8 cellular contexts compared by ENCODE assay signal in genomic region chr3:71784201-71784913, GRCh38. TPM values are rescaled to one million over a fixed set of nuclear protein-coding genes. Genes with fewer than 3 reads are reported as not detected.
DNase-seq lines count a peak whose midpoint lies in the region; ATAC-seq, FAIRE-seq and TF ChIP-seq lines count a peak whose summit lies in the region.

No MANE protein-coding gene starts in this region.

- no peak overlapping the region for H3K27ac Mint-ChIP-seq in neural progenitor cell

- TF ChIP-seq CTCF in IMR-90 (conservative IDR thresholded peaks at IDR 0.05; ENCODE audit: low read depth, low read length), result no peak
- no peak for TF ChIP-seq CTCF in dorsolateral prefrontal cortex (IDR thresholded peaks at IDR 0.05 in 54 of 56, conservative IDR thresholded peaks at IDR 0.05 in 2 of 56; ENCODE audit: low read depth in 1 of 56, partially characterized antibody in 56 of 56)
- TF ChIP-seq CTCF in neural progenitor cell (IDR thresholded peaks at IDR 0.05), result no peak
- no peak for TF ChIP-seq CTCF in kidney (IDR thresholded peaks at IDR 0.05; ENCODE audit: borderline replicate concordance, extremely low read depth, insufficient read depth)

- no peak overlapping the region for H2BK120ac ChIP-seq in IMR-90 (ENCODE audit: low read depth, low read length)

- H4K20me1 ChIP-seq in BLaER1 (peaks cover 30% of the 10 kb centered on the region), IMR-90 (ENCODE audit: insufficient read depth, low read length) (no peaks in the 10 kb centered on the region), neural progenitor cell (ENCODE audit: low read depth) (no peaks in the 10 kb centered on the region)

- peaks cover 30% of the 10 kb centered on the region for H3K27me3 Mint-ChIP-seq in neural progenitor cell (ENCODE audit: insufficient read depth, low read depth)

- no peak overlapping the region for H2BK15ac ChIP-seq in IMR-90 (ENCODE audit: low read depth, low read length)

- TF ChIP-seq RAD21 in IMR-90 (IDR thresholded peaks at IDR 0.05; ENCODE audit: low read length), result no peak

- H3K36me3 ChIP-seq in BLaER1 (no peaks in the 10 kb centered on the region), IMR-90 (ENCODE audit: control insufficient read depth, insufficient read depth, low read length) (no peaks in the 10 kb centered on the region), neural progenitor cell (no peaks in the 10 kb centered on the region), kidney (ENCODE audit: control insufficient read depth in 1 of 2, insufficient read depth in 2 of 2, low read length in 2 of 2) (no peaks in the 10 kb centered on the region)

- H3K9me1 ChIP-seq in IMR-90 (ENCODE audit: insufficient read depth, low read length), result no peaks in the 10 kb centered on the region

- no peak overlapping the region for H2AK5ac ChIP-seq in IMR-90 (ENCODE audit: low read depth, low read length)

- no peak overlapping the region for H2BK5ac ChIP-seq in IMR-90 (ENCODE audit: low read depth, low read length, poor library complexity, severe bottlenecking)

- peak overlapping the region; percentile 87 for H3K4me3 Mint-ChIP-seq in neural progenitor cell

- no peak overlapping the region for H3K23ac ChIP-seq in IMR-90 (ENCODE audit: low read depth, low read length)

- no peak for TF ChIP-seq POLR2A in IMR-90 (IDR thresholded peaks at IDR 0.05; ENCODE audit: low read depth, low read length)

- in situ Hi-C loops in IMR-90 (cut with MboI; ENCODE audit: low sequenced_read_pairs), result no loop called here

- POLR2A ChIA-PET in IMR-90 (lab: Charles Lee; ENCODE audit: unreplicated experiment), result no interaction called here

- H3K4ac ChIP-seq in IMR-90 (ENCODE audit: low read depth, low read length), result no peak overlapping the region

- H3K9ac ChIP-seq in BLaER1 (0 out of 2 replicates have a peak overlapping the region, but pooled peaks have one; percentile 27), IMR-90 (ENCODE audit: low read depth, low read length) (no peak overlapping the region), neural progenitor cell (no peak overlapping the region), kidney (ENCODE audit: low read length in 2 of 2) (no peak overlapping the region)

- H2AFZ ChIP-seq in IMR-90 (replicated peaks; ENCODE audit: low read length, poor library complexity) (peak overlapping the region; percentile 11), neural progenitor cell (replicated peaks) (peak overlapping the region; percentile 96)

- H3K4me1 ChIP-seq in BLaER1 (peaks cover 24% of the 10 kb centered on the region), IMR-90 (ENCODE audit: control insufficient read depth, insufficient read depth, low read length) (no peaks in the 10 kb centered on the region), neural progenitor cell (peaks cover 26% of the 10 kb centered on the region), kidney (ENCODE audit: control insufficient read depth in 1 of 2, insufficient read depth in 1 of 2, low read depth in 1 of 2, low read length in 2 of 2) (peaks cover 0 to 4% of the 10 kb centered on the region in 2 donors)

- H3K4me1 Mint-ChIP-seq in neural progenitor cell, result peaks cover 40% of the 10 kb centered on the region

- FAIRE-seq in kidney (lab: Jason Lieb, UNC), result no peak

- no peak overlapping the region for H4K5ac ChIP-seq in IMR-90 (ENCODE audit: low read depth, low read length)

- no peak overlapping the region for H3K14ac ChIP-seq in IMR-90 (replicated peaks; ENCODE audit: low read depth, low read length)

- WGBS in IMR-90 (ENCODE audit: extremely low coverage in 2 of 2, insufficient read length in 1 of 2), 2 experiments, result 0% methylated on average over 6 of the region's 23 CpGs; no CpG with 5 or more reads in 1 of the 2 experiments

- H3K79me1 ChIP-seq in IMR-90 (ENCODE audit: low read depth in 1 of 2, low read length in 2 of 2), result no peaks in the 10 kb centered on the region

- H3F3A ChIP-seq in neural progenitor cell (ENCODE audit: low read depth), result peaks cover 27% of the 10 kb centered on the region

- H3K4me3 ChIP-seq in BLaER1 (peak overlapping the region; percentile 65), IMR-90 (ENCODE audit: insufficient read depth, low read depth, low read length) (no peak overlapping the region), dorsolateral prefrontal cortex (peak overlapping the region in 58 of 59 donors; percentile 14 to 69 (median 48)), neural progenitor cell (peak overlapping the region; percentile 63), kidney (ENCODE audit: low read length in 2 of 2) (no peak overlapping the region)

- no peaks in the 10 kb centered on the region for H3K36me3 Mint-ChIP-seq in neural progenitor cell

- H3K9me3 Mint-ChIP-seq in neural progenitor cell, result no peaks in the 10 kb centered on the region

- H3K4me2 ChIP-seq in BLaER1, result peak overlapping the region; percentile 94
- no peak overlapping the region; the same call in 1 of the 2 replicates for H3K4me2 ChIP-seq in IMR-90 (ENCODE audit: low read depth, low read length)
- H3K4me2 ChIP-seq in neural progenitor cell, result peak overlapping the region; percentile 95

- intact Hi-C loops in IMR-90 (cut with micrococcal nuclease), result no loop called here
- intact Hi-C loops in dorsolateral prefrontal cortex (cut with DNase I), result no loop called here
- intact Hi-C loops in kidney (cut with DNase I), result no loop called here

- no peaks in the 10 kb centered on the region for H3K79me2 ChIP-seq in neural progenitor cell (ENCODE audit: low read depth)

- no peak overlapping the region for H2AK9ac ChIP-seq in IMR-90 (replicated peaks; ENCODE audit: low read depth, low read length, poor library complexity)

- H4K91ac ChIP-seq in IMR-90 (ENCODE audit: insufficient read depth, low read depth, low read length), result no peak overlapping the region

- DNase-seq in IMR-90 (no peak), dorsolateral prefrontal cortex (no peak), neural progenitor cell (ENCODE audit: low spot score) (peak; percentile 74), kidney (no peak), SK-N-DZ (ENCODE audit: low spot score) (no peak)

- H3K27ac ChIP-seq in BLaER1 (no peak overlapping the region), IMR-90 (ENCODE audit: insufficient read depth, low read length) (no peak overlapping the region), dorsolateral prefrontal cortex (no peak overlapping the region), neural progenitor cell (no peak overlapping the region), kidney (ENCODE audit: low read depth in 2 of 2, low read length in 2 of 2) (no peak overlapping the region)

- no peak overlapping the region for H3K56ac ChIP-seq in IMR-90 (ENCODE audit: extremely low read depth, insufficient read depth, low read length)

- H3K18ac ChIP-seq in IMR-90 (ENCODE audit: low read depth, low read length), result no peak overlapping the region

- no peak for ATAC-seq in IMR-90 (ENCODE audit: low read depth)
- ATAC-seq in HG02798 (IDR thresholded peaks at IDR 0.05; ENCODE audit: poor library complexity, unreplicated experiment), result no peak
- no peak for ATAC-seq in HG03039 (IDR thresholded peaks at IDR 0.05; ENCODE audit: unreplicated experiment)

- no peak overlapping the region for H2BK20ac ChIP-seq in IMR-90 (ENCODE audit: low read depth, low read length)

- BruUV-seq in IMR-90 (replicated peaks; lab: Mats Ljungman, UMichigan), result no TSS peak

- H3K27me3 ChIP-seq in BLaER1 (peaks cover 69% of the 10 kb centered on the region), IMR-90 (ENCODE audit: control insufficient read depth, insufficient read depth, low read length) (peaks cover 53% of the 10 kb centered on the region), dorsolateral prefrontal cortex (peaks cover 0 to 75% (median 60%) of the 10 kb centered on the region in 45 donors), neural progenitor cell (peaks cover 71% of the 10 kb centered on the region)

- dilution Hi-C loops in IMR-90 (cut with HindIII; ENCODE audit: low sequenced_read_pairs, unreplicated experiment), result no loop called here

- H3K9me3 ChIP-seq in BLaER1, result no peaks in the 10 kb centered on the region
- no peaks in the 10 kb centered on the region for H3K9me3 ChIP-seq in IMR-90 (ENCODE audit: control insufficient read depth, insufficient read depth, low read length)
- H3K9me3 ChIP-seq in neural progenitor cell (ENCODE audit: low read depth), result no peaks in the 10 kb centered on the region
- no peaks in the 10 kb centered on the region for H3K9me3 ChIP-seq in kidney (ENCODE audit: control insufficient read depth in 1 of 2, low read length in 2 of 2)

- CTCF ChIA-PET in IMR-90 (lab: Yijun Ruan, JAX), result no interaction called here

- H4K8ac ChIP-seq in IMR-90 (ENCODE audit: low read depth in 2 of 2, low read length in 2 of 2), result no peak overlapping the region

RNA-seq across cellular contexts. Expression of gene PROK2, which starts 0.6 kb away (rescaled TPM):
- total RNA-seq in IMR-90 (2012; rRNA removed) (not detected in 2 replicates), dorsolateral prefrontal cortex (1 to 10 TPM in 13 of 120 experiments, under 1 TPM in 56, not detected in 51; 0.22 to 6.0 (median 0.60) TPM), neural progenitor cell (ENCODE audit: low replicate concordance) (2.0 and 2.1 TPM in 2 replicates), kidney (0.25 TPM)
- polyA plus RNA-seq in IMR-90 (2012; rRNA removed) (not detected in 2 replicates), kidney (ENCODE audit: insufficient read depth, low read depth, low replicate concordance) (not detected)
- not detected in 2 replicates for polyA plus RNA-seq in IMR-90 (2012; cell fraction: cytosol; rRNA removed)
- not detected in 2 replicates for polyA plus RNA-seq in IMR-90 (2012; cell fraction: nucleus; rRNA removed; ENCODE audit: low replicate concordance)
- not detected in 2 replicates for polyA plus RNA-seq in SK-N-DZ (2014; cell fraction: cytosol; rRNA removed)
- polyA plus RNA-seq in SK-N-DZ (2014; cell fraction: nucleus; rRNA removed), result not detected in 2 replicates

RNA-seq across cellular contexts. Expression of gene GPR27, which starts 30.7 kb away (rescaled TPM):
- total RNA-seq in IMR-90 (2012; rRNA removed) (not detected in 2 replicates), dorsolateral prefrontal cortex (10 to 100 TPM in 119 of 120 experiments, 1 to 10 TPM in 1; 9.3 to 32.2 (median 21.4) TPM), neural progenitor cell (ENCODE audit: low replicate concordance) (18.3 and 19.4 TPM in 2 replicates), kidney (17.9 TPM)
- polyA plus RNA-seq in IMR-90 (2012; rRNA removed) (not detected in 2 replicates), kidney (ENCODE audit: insufficient read depth, low read depth, low replicate concordance) (5.5 TPM)
- polyA plus RNA-seq in IMR-90 (2012; cell fraction: cytosol; rRNA removed), result not detected in 2 replicates
- not detected in 2 replicates for polyA plus RNA-seq in IMR-90 (2012; cell fraction: nucleus; rRNA removed; ENCODE audit: low replicate concordance)
- 1.8 and 3.7 TPM in 2 replicates for polyA plus RNA-seq in SK-N-DZ (2014; cell fraction: cytosol; rRNA removed)
- polyA plus RNA-seq in SK-N-DZ (2014; cell fraction: nucleus; rRNA removed), result 1.8 TPM in 2 replicates

RNA-seq across cellular contexts. Expression of gene EIF4E3, which starts 59.2 kb away (rescaled TPM):
- total RNA-seq in IMR-90 (2012; rRNA removed) (0.72 and 0.83 TPM in 2 replicates), dorsolateral prefrontal cortex (100 to 1,000 TPM in 6 of 120 experiments, 10 to 100 TPM in 114; 42.7 to 110 (median 79.2) TPM), neural progenitor cell (ENCODE audit: low replicate concordance) (6.3 and 18.2 TPM in 2 replicates), kidney (37.1 TPM)
- polyA plus RNA-seq in IMR-90 (2012; rRNA removed) (0.83 and 1.1 TPM in 2 replicates), kidney (ENCODE audit: insufficient read depth, low read depth, low replicate concordance) (10.5 TPM)
- 0.16 TPM in 2 replicates for polyA plus RNA-seq in IMR-90 (2012; cell fraction: cytosol; rRNA removed)
- 0.04 and 0.45 TPM in 2 replicates for polyA plus RNA-seq in IMR-90 (2012; cell fraction: nucleus; rRNA removed; ENCODE audit: low replicate concordance)
- polyA plus RNA-seq in SK-N-DZ (2014; cell fraction: cytosol; rRNA removed), result 1.3 and 1.4 TPM in 2 replicates
- polyA plus RNA-seq in SK-N-DZ (2014; cell fraction: nucleus; rRNA removed), result 2.4 and 3.3 TPM in 2 replicates

Comparison
In these comparisons a context has a peak if more than half of its experiments do, and no peak if none do; other contexts are left out.
1. H3K4me3 ChIP-seq: peak in BLaER1 (single experiment), dorsolateral prefrontal cortex (58 of 59) and neural progenitor cell (single experiment); none in IMR-90 (single experiment) and kidney (0 of 2).
2. RNA of gene GPR27, which starts 30.7 kb away (total RNA-seq): 9.3 to 32.2 TPM in dorsolateral prefrontal cortex, 18.3 to 19.4 TPM in neural progenitor cell and 17.9 TPM in kidney (single experiment); not detected in IMR-90; every median in the first group is over 10 times any median in the second.